ENCODE assay signal across 28 cellular contexts in the genomic region with DNA sequence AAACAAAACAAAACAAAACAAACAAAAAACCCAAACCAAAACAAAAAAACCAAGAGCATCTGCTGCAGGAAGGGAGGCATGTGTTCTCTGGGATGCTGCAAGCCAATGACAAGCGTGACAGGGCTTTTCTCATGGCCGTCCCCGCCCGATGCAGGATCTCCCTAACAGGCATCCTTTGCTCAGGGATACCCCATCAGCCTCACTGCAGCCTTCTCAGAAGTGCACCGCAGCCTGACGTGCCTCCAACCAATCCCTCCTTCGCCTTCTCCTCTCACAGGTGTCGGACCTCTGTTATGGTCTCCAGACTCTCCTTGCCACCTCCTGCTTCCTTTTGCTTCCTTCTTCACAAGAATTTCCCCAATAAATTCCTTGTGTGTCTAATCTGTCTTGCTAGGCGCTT.
"Had no signal": no experiment of that assay in that cellular context is flagged by ENCODE, and none has a peak within 500 bp of the region (broad histone marks: within the 10 kb centered on the region; RNA-seq: fewer than 3 reads in every experiment).

No MANE protein-coding gene starts in this region.

- H3K9ac ChIP-seq: parathyroid adenoma had no signal

- H3K4me1 ChIP-seq: parathyroid adenoma, psoas muscle, suprapubic skin, testis, tibial artery, transverse colon, upper lobe of left lung, vagina had no signal

- H3K27ac Mint-ChIP-seq: naive thymus-derived CD4-positive, alpha-beta T cell; natural killer cell; nephron; progenitor cell of endocrine pancreas; stimulated activated memory B cell treated with anti-CD40 and anti-IgM and Interleukin-4, amounts not matched to agents 10 μg/mL and 1 μg/mL and 100 μg/mL, for 72 hours; stimulated activated naive CD8-positive, alpha-beta T cell treated with anti-CD3 and anti-CD28 coated beads, Interleukin-15, amount 100 ng/mL, for 72 hours had no signal

- H3K4me3 ChIP-seq: ovary, psoas muscle, skin epidermis, smooth muscle cell, suprapubic skin, testis, tibial artery, transverse colon, upper lobe of left lung, vagina had no signal

- H3K4me3 Mint-ChIP-seq: naive thymus-derived CD4-positive, alpha-beta T cell; natural killer cell; nephron; stimulated activated memory B cell treated with anti-CD40 and anti-IgM and Interleukin-4, amounts not matched to agents 10 μg/mL and 1 μg/mL and 100 μg/mL, for 72 hours; stimulated activated naive CD8-positive, alpha-beta T cell treated with anti-CD3 and anti-CD28 coated beads, Interleukin-15, amount 100 ng/mL, for 72 hours had no signal

- H3K27me3 ChIP-seq: neutrophil, ovary, suprapubic skin, testis, tibial artery, transverse colon, upper lobe of left lung, vagina had no signal

- H3K79me2 ChIP-seq: parathyroid adenoma had no signal

- H3K27ac ChIP-seq: neutrophil, ovary, parathyroid adenoma, psoas muscle, skin epidermis, suprapubic skin, testis, tibial artery, transverse colon, upper lobe of left lung, vagina had no signal

- H3K27me3 Mint-ChIP-seq: progenitor cell of endocrine pancreas; stimulated activated memory B cell treated with anti-CD40 and anti-IgM and Interleukin-4, amounts not matched to agents 10 μg/mL and 1 μg/mL and 100 μg/mL, for 72 hours; stimulated activated naive CD8-positive, alpha-beta T cell treated with anti-CD3 and anti-CD28 coated beads, Interleukin-15, amount 100 ng/mL, for 72 hours had no signal

- H3K36me3 Mint-ChIP-seq: natural killer cell; stimulated activated memory B cell treated with anti-CD40 and anti-IgM and Interleukin-4, amounts not matched to agents 10 μg/mL and 1 μg/mL and 100 μg/mL, for 72 hours had no signal

- H3K36me3 ChIP-seq: neutrophil, ovary, suprapubic skin, tibial artery, transverse colon, upper lobe of left lung, vagina had no signal

- DNase-seq: naive thymus-derived CD4-positive, alpha-beta T cell; natural killer cell; nucleus accumbens; ovary; posterior cingulate gyrus; psoas muscle; right cardiac atrium; stimulated activated CD4-positive, alpha-beta T cell treated with anti-CD3 and anti-CD28 coated beads, Interleukin-1b, Interleukin-23, amount 100 ng/mL, for 48 hours; stimulated activated CD4-positive, alpha-beta T cell treated with anti-CD3 and anti-CD28 coated beads, Interleukin-4, amount 100 ng/mL, for 1 hour; stimulated activated CD4-positive, alpha-beta T cell treated with anti-CD3 and anti-CD28 coated beads, Interleukin-4, amount 100 ng/mL, for 4 hours; stimulated activated CD8-positive, alpha-beta memory T cell treated with anti-CD3 and anti-CD28 coated beads, Interleukin-4, amount 100 ng/mL, for 48 hours; stimulated activated naive CD4-positive, alpha-beta T cell; stimulated activated naive CD8-positive, alpha-beta T cell treated with anti-CD3 and anti-CD28 coated beads, Interleukin-15, amount 100 ng/mL, for 72 hours; stimulated activated naive CD8-positive, alpha-beta T cell treated with anti-CD3 and anti-CD28 coated beads, Interleukin-15, Interleukin-2, amounts not matched to agents 100 U/mL and 50 U/mL, for 24 hours; substantia nigra; testis; tibial artery; transverse colon; upper lobe of left lung had no signal

- H3K9me3 ChIP-seq: neutrophil, psoas muscle, suprapubic skin, testis, tibial artery, transverse colon, upper lobe of left lung, vagina had no signal

- H2AFZ ChIP-seq: parathyroid adenoma had no signal

- H3K4me2 ChIP-seq: smooth muscle cell had no signal

- H3K4me1 Mint-ChIP-seq: natural killer cell; stimulated activated memory B cell treated with anti-CD40 and anti-IgM and Interleukin-4, amounts not matched to agents 10 μg/mL and 1 μg/mL and 100 μg/mL, for 72 hours; stimulated activated naive CD8-positive, alpha-beta T cell treated with anti-CD3 and anti-CD28 coated beads, Interleukin-15, amount 100 ng/mL, for 72 hours had no signal

- H3K9me3 Mint-ChIP-seq: nephron had no signal
